In genomic region chr19:16996838-16997490, GRCh38 we compare ENCODE assay signal across 2 cellular contexts. TPM values are rescaled to one million over a fixed set of nuclear protein-coding genes. Genes with fewer than 3 reads are reported as not detected.
"Had no signal": no experiment of that assay in that cellular context is flagged by ENCODE, and none has a peak within 500 bp of the region (broad histone marks: within the 10 kb centered on the region; RNA-seq: fewer than 3 reads in every experiment).

No MANE protein-coding gene starts in this region.

RNA-seq across cellular contexts. Expression of gene CPAMD8, which starts 29.6 kb away (rescaled TPM):
- total RNA-seq: HT-29, HT1080 had no signal
